Comparison of ENCODE assay signal across 5 cellular contexts in genomic region chr17:80244448-80244847, GRCh38. TPM values are rescaled to one million over a fixed set of nuclear protein-coding genes. Genes with fewer than 3 reads are reported as not detected.
A peak's percentile ranks its signal among the peaks of the same experiment; 100 is the strongest.
DNase-seq lines count a peak whose midpoint lies in the region; ATAC-seq and TF ChIP-seq lines count a peak whose summit lies in the region.
"Not testable (repeated sequence)": the region's sequence is repeated elsewhere in the genome, so short reads cannot be mapped to it uniquely, and the experiment has no call there.

No MANE protein-coding gene starts in this region.

- intact Hi-C loops in right cardiac atrium (cut with DNase I); psoas muscle (cut with DNase I): not testable (repeated sequence)

- ATAC-seq in right cardiac atrium: not testable (repeated sequence)
- peak in 2 of 4 donors; percentile 28 for ATAC-seq in psoas muscle

- H3K4me1 Mint-ChIP-seq in chondrocyte (ENCODE audit: low read depth); neural crest cell: not testable (repeated sequence)

- H3K4me3 Mint-ChIP-seq in chondrocyte (ENCODE audit: unreplicated experiment); neural crest cell: not testable (repeated sequence)

- H3K9me3 ChIP-seq in right cardiac atrium (ENCODE audit: control insufficient read depth, low read length); psoas muscle; skeletal muscle tissue (ENCODE audit: control insufficient read depth in 3 of 3, low read length in 3 of 3): not testable (repeated sequence)

- H3K36me3 ChIP-seq in psoas muscle (ENCODE audit: insufficient read depth in 1 of 2, low read depth in 1 of 2) (peaks cover 0 to 48% of the 10 kb centered on the region in 2 donors), skeletal muscle tissue (ENCODE audit: control insufficient read depth in 3 of 3, insufficient read depth in 3 of 3, low read length in 3 of 3) (peaks cover 20 to 26% (median 24%) of the 10 kb centered on the region in 3 donors)

- not testable (repeated sequence) for TF ChIP-seq CTCF in chondrocyte (IDR thresholded peaks at IDR 0.05); neural crest cell (conservative IDR thresholded peaks at IDR 0.05); psoas muscle (IDR thresholded peaks at IDR 0.05)

- not testable (repeated sequence) for H3K27ac Mint-ChIP-seq in chondrocyte (ENCODE audit: unreplicated experiment)
- peak overlapping the region; percentile 43 for H3K27ac Mint-ChIP-seq in neural crest cell (ENCODE audit: unreplicated experiment)

- H3K36me3 Mint-ChIP-seq in chondrocyte (ENCODE audit: low read depth): peaks cover 16% of the 10 kb centered on the region
- not testable (repeated sequence) for H3K36me3 Mint-ChIP-seq in neural crest cell (ENCODE audit: low read depth)

- not testable (repeated sequence) for H3K27me3 Mint-ChIP-seq in chondrocyte (ENCODE audit: low read depth); neural crest cell (ENCODE audit: low read depth)

- H3K4me3 ChIP-seq in right cardiac atrium (ENCODE audit: low read length); psoas muscle; skeletal muscle tissue (ENCODE audit: low read length in 3 of 3): not testable (repeated sequence)

- H3K27ac ChIP-seq in right cardiac atrium (ENCODE audit: low read length): not testable (repeated sequence)
- H3K27ac ChIP-seq in psoas muscle (peak overlapping the region; percentile 61), skeletal muscle tissue (ENCODE audit: low read depth, low read length) (peak overlapping the region; percentile 80)

- not testable (repeated sequence) for H3K4me1 ChIP-seq in right cardiac atrium (ENCODE audit: control insufficient read depth, insufficient read depth, low read length); psoas muscle
- peaks cover 15 to 22% (median 16%) of the 10 kb centered on the region in 3 donors for H3K4me1 ChIP-seq in skeletal muscle tissue (ENCODE audit: control insufficient read depth in 3 of 3, insufficient read depth in 3 of 3, low read length in 3 of 3)

- H3K9ac ChIP-seq in skeletal muscle tissue (ENCODE audit: low read depth in 1 of 3, low read length in 3 of 3): peak overlapping the region in 1 of 3 donors; percentile 6

- WGBS in right cardiac atrium: 95% methylated on average over 6 of the region's 6 CpGs
- 52 to 83% (median 55%) methylated on average over 6 of the region's 6 CpGs for WGBS in psoas muscle, 3 donors

- DNase-seq in chondrocyte (ENCODE audit: low spot score): peak; percentile 36
- DNase-seq in right cardiac atrium: peak in 2 of 3 donors; percentile 10 to 21
- DNase-seq in neural crest cell (ENCODE audit: low read depth, low spot score): not testable (repeated sequence)
- DNase-seq in psoas muscle: peak in 1 of 2 donors; percentile 35

- not testable (repeated sequence) for H3K9me3 Mint-ChIP-seq in chondrocyte (ENCODE audit: low read depth); neural crest cell

- H3K27me3 ChIP-seq in right cardiac atrium (ENCODE audit: control insufficient read depth, insufficient read depth); psoas muscle (ENCODE audit: insufficient read depth in 3 of 3, low read length in 2 of 3); skeletal muscle tissue (ENCODE audit: control insufficient read depth in 3 of 3, insufficient read depth in 3 of 3, low read length in 3 of 3): not testable (repeated sequence)

RNA-seq across cellular contexts. Expression of gene RNF213, which starts 16.2 kb away (rescaled TPM):
- total RNA-seq in chondrocyte (72.5 to 104 TPM (median 73.2 TPM) in 3 replicates), right cardiac atrium (10 to 100 TPM; 36.3 to 49.7 (median 43.9) TPM), neural crest cell (29.6 and 31.9 TPM in 2 replicates), psoas muscle (10 to 100 TPM; 33.7 to 42.0 (median 35.4) TPM), skeletal muscle tissue (63.2 TPM)
- polyA plus RNA-seq in right cardiac atrium (28.7 TPM), psoas muscle (10 to 100 TPM; 10.2 to 26.9 (median 15.8) TPM)

RNA-seq across cellular contexts. Expression of gene SLC26A11, which starts 24.2 kb away (rescaled TPM):
- 16.2 to 19.0 TPM (median 16.2 TPM) in 3 replicates for total RNA-seq in chondrocyte
- 1 to 10 TPM; 5.3 to 7.8 (median 6.8) TPM for total RNA-seq in right cardiac atrium
- polyA plus RNA-seq in right cardiac atrium: 4.4 TPM
- 23.6 and 27.7 TPM in 2 replicates for total RNA-seq in neural crest cell
- 1 to 10 TPM; 3.2 to 5.1 (median 3.8) TPM for total RNA-seq in psoas muscle
- polyA plus RNA-seq in psoas muscle: 1 to 10 TPM; 2.2 to 3.2 (median 2.2) TPM
- total RNA-seq in skeletal muscle tissue: 7.3 TPM

RNA-seq across cellular contexts. Expression of gene SGSH, which starts 24.3 kb away (rescaled TPM):
- total RNA-seq in chondrocyte (42.6 to 45.4 TPM (median 44.7 TPM) in 3 replicates), right cardiac atrium (10 to 100 TPM; 16.6 to 23.4 (median 19.9) TPM), neural crest cell (31.8 and 32.8 TPM in 2 replicates), psoas muscle (10 to 100 TPM in 3 of 4 donors, 1 to 10 TPM in 1; 4.9 to 16.6 (median 13.0) TPM), skeletal muscle tissue (6.3 TPM)
- polyA plus RNA-seq in right cardiac atrium (13.0 TPM), psoas muscle (1 to 10 TPM; 4.7 to 5.6 (median 4.8) TPM)
